25 cellular contexts compared by ENCODE assay signal in the genomic region with DNA sequence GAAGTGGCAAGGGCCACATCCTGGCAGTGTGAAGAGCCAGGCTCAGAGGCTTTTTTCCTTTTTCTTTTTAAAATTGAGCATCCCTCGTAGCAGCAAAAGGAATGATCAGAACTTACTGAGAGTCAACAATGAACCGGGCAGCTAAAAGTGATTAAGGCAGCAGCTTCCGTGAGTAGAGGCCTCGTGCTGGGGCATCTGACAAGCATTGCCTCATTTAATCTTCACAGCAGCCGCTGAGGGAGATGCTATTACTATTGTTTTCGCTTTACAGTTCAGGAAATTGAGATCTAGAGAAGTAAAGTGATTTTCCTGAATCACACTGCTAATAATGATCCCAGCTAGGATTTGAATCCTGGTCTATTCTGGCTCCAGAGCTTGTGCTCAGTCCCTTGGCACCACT.
"Had no signal": no experiment of that assay in that cellular context is flagged by ENCODE, and none has a peak within 500 bp of the region (broad histone marks: within the 10 kb centered on the region; RNA-seq: fewer than 3 reads in every experiment).

No MANE protein-coding gene starts in this region.

- H3K4me1 Mint-ChIP-seq: activated CD4-positive, alpha-beta T cell treated with anti-CD3 and anti-CD28 coated beads for 36 hours; activated naive CD8-positive, alpha-beta T cell treated with anti-CD3 and anti-CD28 coated beads, Interleukin-2, amount 50 U/mL, for 24 hours; naive thymus-derived CD4-positive, alpha-beta T cell; stimulated activated naive B cell treated with anti-CD40 and anti-IgM and Interleukin-4, amounts not matched to agents 10 μg/mL and 1 μg/mL and 100 μg/mL, for 72 hours had no signal

- H3K4me2 ChIP-seq: smooth muscle cell had no signal

- ATAC-seq: activated CD4-positive, alpha-beta T cell treated with anti-CD3 and anti-CD28 coated beads for 36 hours; activated naive CD8-positive, alpha-beta T cell treated with anti-CD3 and anti-CD28 coated beads, Interleukin-2, amount 50 U/mL, for 24 hours; body of pancreas; esophagus mucosa; left colon; lower lobe of right lung; naive thymus-derived CD4-positive, alpha-beta T cell; stimulated activated naive B cell treated with anti-CD40 and anti-IgM and Interleukin-4, amounts not matched to agents 10 μg/mL and 1 μg/mL and 100 μg/mL, for 72 hours had no signal

- H3K27ac ChIP-seq: body of pancreas, cardiac muscle cell, lower lobe of right lung had no signal

- H3K27ac Mint-ChIP-seq: activated B cell treated with CpG ODN at 0.5 μM for 24 hours; activated CD4-positive, alpha-beta T cell treated with anti-CD3 and anti-CD28 coated beads for 36 hours; activated naive CD8-positive, alpha-beta T cell treated with anti-CD3 and anti-CD28 coated beads, Interleukin-2, amount 50 U/mL, for 24 hours; dendritic cell treated with granulocyte-macrophage colony-stimulating factor and Interleukin-4, amounts not matched to agents 40 ng/mL and 50 ng/mL, for 4 days; naive thymus-derived CD4-positive, alpha-beta T cell; stimulated activated naive B cell treated with anti-CD40 and anti-IgM and Interleukin-4, amounts not matched to agents 10 μg/mL and 1 μg/mL and 100 μg/mL, for 72 hours; T-helper 1 cell treated with Interleukin-12 subunit alpha and Interleukin-12 subunit beta and Interleukin-4 antibody, amounts not matched to agents 30 μg/mL and 1 μg/mL, for 36 hours had no signal

- H3K4me3 Mint-ChIP-seq: activated B cell treated with CpG ODN at 0.5 μM for 24 hours; activated CD4-positive, alpha-beta T cell treated with anti-CD3 and anti-CD28 coated beads for 36 hours; activated naive CD8-positive, alpha-beta T cell treated with anti-CD3 and anti-CD28 coated beads, Interleukin-2, amount 50 U/mL, for 24 hours; dendritic cell treated with granulocyte-macrophage colony-stimulating factor and Interleukin-4, amounts not matched to agents 40 ng/mL and 50 ng/mL, for 4 days; naive thymus-derived CD4-positive, alpha-beta T cell; neural crest cell; stimulated activated naive B cell treated with anti-CD40 and anti-IgM and Interleukin-4, amounts not matched to agents 10 μg/mL and 1 μg/mL and 100 μg/mL, for 72 hours; T-helper 1 cell treated with Interleukin-12 subunit alpha and Interleukin-12 subunit beta and Interleukin-4 antibody, amounts not matched to agents 30 μg/mL and 1 μg/mL, for 36 hours had no signal

- H3K9me3 Mint-ChIP-seq: activated B cell treated with CpG ODN at 0.5 μM for 24 hours; activated naive CD8-positive, alpha-beta T cell treated with anti-CD3 and anti-CD28 coated beads, Interleukin-2, amount 50 U/mL, for 24 hours; dendritic cell treated with granulocyte-macrophage colony-stimulating factor and Interleukin-4, amounts not matched to agents 40 ng/mL and 50 ng/mL, for 4 days; naive thymus-derived CD4-positive, alpha-beta T cell; neural crest cell; stimulated activated naive B cell treated with anti-CD40 and anti-IgM and Interleukin-4, amounts not matched to agents 10 μg/mL and 1 μg/mL and 100 μg/mL, for 72 hours; T-helper 1 cell treated with Interleukin-12 subunit alpha and Interleukin-12 subunit beta and Interleukin-4 antibody, amounts not matched to agents 30 μg/mL and 1 μg/mL, for 36 hours had no signal

- H3K27me3 ChIP-seq: body of pancreas, cardiac muscle cell, sigmoid colon, uterus had no signal

- H3K4me1 ChIP-seq: body of pancreas, lower lobe of right lung, sigmoid colon, uterus had no signal

- H3K36me3 ChIP-seq: cardiac muscle cell, lower lobe of right lung, sigmoid colon, uterus had no signal

- H3K4me3 ChIP-seq: body of pancreas, cardiac muscle cell, lower lobe of right lung, sigmoid colon, smooth muscle cell, uterus had no signal

- H3K9me3 ChIP-seq: body of pancreas, lower lobe of right lung, sigmoid colon, uterus had no signal

- DNase-seq: activated B cell treated with CpG ODN at 0.5 μM for 24 hours; activated CD4-positive, alpha-beta T cell treated with anti-CD3 and anti-CD28 coated beads for 36 hours; activated CD4-positive, alpha-beta T cell treated with anti-CD3 and anti-CD28 coated beads, Interleukin-2, amount 50 U/mL, for 48 hours; activated gamma-delta T cell; activated naive CD4-positive, alpha-beta T cell treated with anti-CD3 and anti-CD28 coated beads, Interleukin-2, amount 50 U/mL, for 16 hours; activated naive CD8-positive, alpha-beta T cell treated with anti-CD3 and anti-CD28 coated beads, Interleukin-2, amount 50 U/mL, for 24 hours; anterior cingulate cortex; body of pancreas; effector CD8-positive, alpha-beta T cell; left colon; lower lobe of right lung; naive thymus-derived CD4-positive, alpha-beta T cell; sigmoid colon; stimulated activated CD4-positive, alpha-beta T cell treated with anti-CD3 and anti-CD28 coated beads, Interleukin-2, amount 100 ng/mL, for 48 hours; stimulated activated CD8-positive, alpha-beta memory T cell treated with anti-CD3 and anti-CD28 coated beads, Interleukin-4, amount 100 ng/mL, for 48 hours; stimulated activated naive B cell treated with anti-CD40 and anti-IgM and Interleukin-4, amounts not matched to agents 10 μg/mL and 1 μg/mL and 100 μg/mL, for 72 hours; T1000; trophoblast cell; uterus had no signal

- H3K36me3 Mint-ChIP-seq: naive thymus-derived CD4-positive, alpha-beta T cell; stimulated activated naive B cell treated with anti-CD40 and anti-IgM and Interleukin-4, amounts not matched to agents 10 μg/mL and 1 μg/mL and 100 μg/mL, for 72 hours had no signal
